8 cellular contexts compared by ENCODE assay signal in the genomic region with DNA sequence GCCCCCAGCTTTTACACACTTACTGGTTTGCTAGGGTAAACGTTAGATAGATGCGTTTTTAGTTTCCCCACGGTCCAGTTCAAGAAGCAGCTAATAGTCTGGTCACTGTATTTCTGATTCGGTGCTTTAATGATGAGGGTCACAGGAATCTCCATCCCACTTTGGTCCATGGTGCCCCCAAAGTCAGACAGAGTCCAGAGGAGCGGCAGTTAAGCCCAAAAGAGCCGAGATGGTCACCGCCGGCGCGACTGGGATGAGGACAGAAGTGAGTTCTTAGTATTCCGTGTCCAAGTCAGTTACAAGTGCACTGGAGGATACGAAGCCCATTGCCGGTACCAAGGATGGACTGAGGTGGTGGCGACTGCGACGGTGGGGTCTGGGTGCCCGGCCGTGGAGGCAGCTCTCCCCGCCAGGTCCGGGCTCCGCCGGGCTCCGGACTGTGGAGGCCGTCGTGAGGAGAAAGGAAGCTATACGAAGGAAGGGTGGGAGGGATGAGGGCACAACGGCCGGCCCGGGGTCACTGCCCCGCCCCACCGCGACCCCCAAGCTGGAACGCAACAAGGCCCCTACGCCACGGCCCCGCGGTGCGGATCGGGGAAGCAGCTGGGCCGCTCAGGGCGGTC. TPM values are rescaled to one million over a fixed set of nuclear protein-coding genes. Genes with fewer than 3 reads are reported as not detected.
DNase-seq lines count a peak whose midpoint lies in the region; ATAC-seq and TF ChIP-seq lines count a peak whose summit lies in the region.

No MANE protein-coding gene starts in this region.

- H3K9ac ChIP-seq in liver (ENCODE audit: low read depth in 1 of 2, low read length in 2 of 2): peak overlapping the region; percentile 84 to 98

- 1% methylated on average over 41 of the region's 41 CpGs for WGBS in liver

- H3K27me3 Mint-ChIP-seq in activated CD4-positive, alpha-beta T cell treated with anti-CD3 and anti-CD28 coated beads, Interleukin-2, amount 10 ng/mL, durations not matched to agents 24 days and 14 days: no peaks in the 10 kb centered on the region
- H3K27me3 Mint-ChIP-seq in central memory CD8-positive, alpha-beta T cell: no peaks in the 10 kb centered on the region

- peak overlapping the region; percentile 94 for H3K4me3 Mint-ChIP-seq in activated CD4-positive, alpha-beta T cell treated with anti-CD3 and anti-CD28 coated beads, Interleukin-2, amount 10 ng/mL, durations not matched to agents 24 days and 14 days
- H3K4me3 Mint-ChIP-seq in central memory CD8-positive, alpha-beta T cell: peak overlapping the region; percentile 86

- peaks cover 16% of the 10 kb centered on the region for H3K36me3 Mint-ChIP-seq in activated CD4-positive, alpha-beta T cell treated with anti-CD3 and anti-CD28 coated beads, Interleukin-2, amount 10 ng/mL, durations not matched to agents 24 days and 14 days (ENCODE audit: low read depth)
- H3K36me3 Mint-ChIP-seq in central memory CD8-positive, alpha-beta T cell (ENCODE audit: insufficient read depth): peaks cover 34% of the 10 kb centered on the region

- H3K27ac Mint-ChIP-seq in activated CD4-positive, alpha-beta T cell treated with anti-CD3 and anti-CD28 coated beads, Interleukin-2, amount 10 ng/mL, durations not matched to agents 24 days and 14 days: peak overlapping the region; percentile 92
- H3K27ac Mint-ChIP-seq in central memory CD8-positive, alpha-beta T cell (ENCODE audit: low read depth): peak overlapping the region; percentile 97

- peak overlapping the region; percentile 84 to 98 (median 97) for H3K4me3 ChIP-seq in liver (ENCODE audit: low read depth in 1 of 3, low read length in 3 of 3)
- peak overlapping the region; percentile 87 to 89 for H3K4me3 ChIP-seq in tibial artery

- peaks cover 53% of the 10 kb centered on the region for H3K4me1 Mint-ChIP-seq in activated CD4-positive, alpha-beta T cell treated with anti-CD3 and anti-CD28 coated beads, Interleukin-2, amount 10 ng/mL, durations not matched to agents 24 days and 14 days
- peaks cover 69% of the 10 kb centered on the region for H3K4me1 Mint-ChIP-seq in central memory CD8-positive, alpha-beta T cell

- intact Hi-C loops in activated CD4-positive, alpha-beta T cell treated with anti-CD3 and anti-CD28 coated beads, Interleukin-2, amount 10 ng/mL, durations not matched to agents 24 days and 14 days (cut with micrococcal nuclease): loop anchor here (2.0 to 5.0 kb wide), 4 partner anchors 37 to 697 kb away; a partner anchor contains a TSS
- intact Hi-C loops in tibial artery (cut with DNase I; ENCODE audit: low total_unique reads): no loop called here

- no peak for TF ChIP-seq CTCF in liver (IDR thresholded peaks at IDR 0.05; ENCODE audit: low read depth, low read length, missing input control)
- no peak for TF ChIP-seq CTCF in tibial artery (IDR thresholded peaks at IDR 0.05)

- H3K9me3 Mint-ChIP-seq in activated CD4-positive, alpha-beta T cell treated with anti-CD3 and anti-CD28 coated beads, Interleukin-2, amount 10 ng/mL, durations not matched to agents 24 days and 14 days: no peaks in the 10 kb centered on the region
- H3K9me3 Mint-ChIP-seq in central memory CD8-positive, alpha-beta T cell: no peaks in the 10 kb centered on the region

- H3K36me3 ChIP-seq in liver (ENCODE audit: control insufficient read depth in 4 of 4, insufficient read depth in 3 of 4, low read depth in 1 of 4, low read length in 3 of 4) (no peaks in the 10 kb centered on the region), tibial artery (peaks cover 0 to 6% (median 0%) of the 10 kb centered on the region in 3 donors)

- H3K27me3 ChIP-seq in liver (ENCODE audit: control insufficient read depth in 4 of 4, insufficient read depth in 4 of 4, low read length in 3 of 4) (no peaks in the 10 kb centered on the region), tibial artery (no peaks in the 10 kb centered on the region)

- H3K27ac ChIP-seq in liver (ENCODE audit: low read depth in 1 of 2, low read length in 2 of 2) (peak overlapping the region; percentile 87 to 90), tibial artery (peak overlapping the region; percentile 89 to 95)

- ATAC-seq in HG02884 (IDR thresholded peaks at IDR 0.05; ENCODE audit: unreplicated experiment): peak; percentile 11
- ATAC-seq in central memory CD8-positive, alpha-beta T cell (replicated peaks; ENCODE audit: extremely low read depth, poor library complexity, severe bottlenecking): no peak

- no peak for DNase-seq in activated CD4-positive, alpha-beta T cell treated with anti-CD3 and anti-CD28 coated beads, Interleukin-2, amount 10 ng/mL, durations not matched to agents 24 days and 14 days
- no peak for DNase-seq in activated CD4-positive, alpha-beta T cell treated with anti-CD3 and anti-CD28 coated beads, Interleukin-2, amount 50 U/mL, for 4 hours
- DNase-seq in OCI-M1 (lab: John Stamatoyannopoulos, UW) (peak; percentile 56), tibial artery (peak in 1 of 2 donors; percentile 35), occipital lobe (lab: John Stamatoyannopoulos, UW) (no peak)
- DNase-seq in central memory CD8-positive, alpha-beta T cell (ENCODE audit: low spot score in 2 of 2): no peak

- TF ChIP-seq RAD21 in liver (IDR thresholded peaks at IDR 0.05): no peak

- H3K9me3 ChIP-seq in liver (ENCODE audit: control insufficient read depth in 4 of 4, low read length in 3 of 4) (no peaks in the 10 kb centered on the region), tibial artery (no peaks in the 10 kb centered on the region)

- peaks cover 4 to 46% (median 29%) of the 10 kb centered on the region in 4 donors for H3K4me1 ChIP-seq in liver (ENCODE audit: control insufficient read depth in 4 of 4, insufficient read depth in 4 of 4, low read length in 3 of 4)
- H3K4me1 ChIP-seq in tibial artery: peaks cover 0 to 60% (median 33%) of the 10 kb centered on the region in 4 donors

TF ChIP-seq in liver, 16 proteins besides CTCF, POLR2A, EP300 and RAD21:
- TF ChIP-seq, protein P1, sequence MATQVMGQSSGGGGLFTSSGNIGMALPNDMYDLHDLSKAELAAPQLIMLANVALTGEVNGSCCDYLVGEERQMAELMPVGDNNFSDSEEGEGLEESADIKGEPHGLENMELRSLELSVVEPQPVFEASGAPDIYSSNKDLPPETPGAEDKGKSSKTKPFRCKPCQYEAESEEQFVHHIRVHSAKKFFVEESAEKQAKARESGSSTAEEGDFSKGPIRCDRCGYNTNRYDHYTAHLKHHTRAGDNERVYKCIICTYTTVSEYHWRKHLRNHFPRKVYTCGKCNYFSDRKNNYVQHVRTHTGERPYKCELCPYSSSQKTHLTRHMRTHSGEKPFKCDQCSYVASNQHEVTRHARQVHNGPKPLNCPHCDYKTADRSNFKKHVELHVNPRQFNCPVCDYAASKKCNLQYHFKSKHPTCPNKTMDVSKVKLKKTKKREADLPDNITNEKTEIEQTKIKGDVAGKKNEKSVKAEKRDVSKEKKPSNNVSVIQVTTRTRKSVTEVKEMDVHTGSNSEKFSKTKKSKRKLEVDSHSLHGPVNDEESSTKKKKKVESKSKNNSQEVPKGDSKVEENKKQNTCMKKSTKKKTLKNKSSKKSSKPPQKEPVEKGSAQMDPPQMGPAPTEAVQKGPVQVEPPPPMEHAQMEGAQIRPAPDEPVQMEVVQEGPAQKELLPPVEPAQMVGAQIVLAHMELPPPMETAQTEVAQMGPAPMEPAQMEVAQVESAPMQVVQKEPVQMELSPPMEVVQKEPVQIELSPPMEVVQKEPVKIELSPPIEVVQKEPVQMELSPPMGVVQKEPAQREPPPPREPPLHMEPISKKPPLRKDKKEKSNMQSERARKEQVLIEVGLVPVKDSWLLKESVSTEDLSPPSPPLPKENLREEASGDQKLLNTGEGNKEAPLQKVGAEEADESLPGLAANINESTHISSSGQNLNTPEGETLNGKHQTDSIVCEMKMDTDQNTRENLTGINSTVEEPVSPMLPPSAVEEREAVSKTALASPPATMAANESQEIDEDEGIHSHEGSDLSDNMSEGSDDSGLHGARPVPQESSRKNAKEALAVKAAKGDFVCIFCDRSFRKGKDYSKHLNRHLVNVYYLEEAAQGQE (IDR thresholded peaks at IDR 0.05): no peak
- TF ChIP-seq, protein P2, sequence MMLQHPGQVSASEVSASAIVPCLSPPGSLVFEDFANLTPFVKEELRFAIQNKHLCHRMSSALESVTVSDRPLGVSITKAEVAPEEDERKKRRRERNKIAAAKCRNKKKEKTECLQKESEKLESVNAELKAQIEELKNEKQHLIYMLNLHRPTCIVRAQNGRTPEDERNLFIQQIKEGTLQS (IDR thresholded peaks at IDR 0.05): no peak
- TF ChIP-seq HNF4A (conservative IDR thresholded peaks at IDR 0.05) (no peak), GABPA (IDR thresholded peaks at IDR 0.05 in 1 of 2, conservative IDR thresholded peaks at IDR 0.05 in 1 of 2) (no peak), YY1 (IDR thresholded peaks at IDR 0.05) (no peak), SP1 (IDR thresholded peaks at IDR 0.05) (no peak), TAF1 (conservative IDR thresholded peaks at IDR 0.05) (no peak), JUND (IDR thresholded peaks at IDR 0.05) (no peak), EGR1 (IDR thresholded peaks at IDR 0.05; ENCODE audit: low read depth in 2 of 2) (no peak), NR2F2 (IDR thresholded peaks at IDR 0.05) (no peak), RXRA (IDR thresholded peaks at IDR 0.05) (no peak), FOXA2 (IDR thresholded peaks at IDR 0.05) (no peak), HNF4G (IDR thresholded peaks at IDR 0.05) (no peak), FOXA1 (IDR thresholded peaks at IDR 0.05) (no peak)
- TF ChIP-seq, protein P3, sequence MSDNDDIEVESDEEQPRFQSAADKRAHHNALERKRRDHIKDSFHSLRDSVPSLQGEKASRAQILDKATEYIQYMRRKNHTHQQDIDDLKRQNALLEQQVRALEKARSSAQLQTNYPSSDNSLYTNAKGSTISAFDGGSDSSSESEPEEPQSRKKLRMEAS (IDR thresholded peaks at IDR 0.05): no peak
TF ChIP-seq in liver: peak in this region for 0.

RNA-seq across cellular contexts. Expression of a gene that starts 0.7 kb away (rescaled TPM):
- total RNA-seq in activated CD4-positive, alpha-beta T cell treated with anti-CD3 and anti-CD28 coated beads, Interleukin-2, amount 10 ng/mL, durations not matched to agents 24 days and 14 days: 20.3 and 20.4 TPM in 2 replicates
- total RNA-seq in liver (10 to 100 TPM; 17.6 to 22.0 TPM), occipital lobe (22.5 TPM)
- polyA plus RNA-seq in liver: 1 to 10 TPM; 9.7 to 9.8 TPM
